Comparison of ENCODE assay signal across 21 cellular contexts in genomic region chr13:84812789-84813188, GRCh38.
A peak's percentile ranks its signal among the peaks of the same experiment; 100 is the strongest.
DNase-seq lines count a peak whose midpoint lies in the region; ATAC-seq, FAIRE-seq and TF ChIP-seq lines count a peak whose summit lies in the region.
"Had no signal": no experiment of that assay in that cellular context is flagged by ENCODE, and none has a peak within 500 bp of the region (broad histone marks: within the 10 kb centered on the region; RNA-seq: fewer than 3 reads in every experiment).

No MANE protein-coding gene starts in this region.

- POLR2A ChIA-PET in A549 (lab: Yijun Ruan, JAX) (no interaction called here), K562 (lab: Yijun Ruan, JAX) (no interaction called here)

- no peaks in the 10 kb centered on the region for H3K27me3 ChIP-seq in K562 (ENCODE audit: control insufficient read depth in 2 of 2, insufficient read depth in 2 of 2, low read length in 2 of 2)
- H3K27me3 ChIP-seq: BE2C; BLaER1 treated with 17β-estradiol and CSF1 and Interleukin-3, amounts not matched to agents 10 nM and 100 nM had no signal

- no peaks in the 10 kb centered on the region for H3K27me3 Mint-ChIP-seq in stimulated activated memory B cell treated with anti-CD40 and anti-IgM and Interleukin-4, amounts not matched to agents 10 μg/mL and 1 μg/mL and 100 μg/mL, for 72 hours
- H3K27me3 Mint-ChIP-seq: CD4-positive, alpha-beta T cell; CD8-positive, alpha-beta memory T cell had no signal

- ATAC-seq in A549, result no peak
- no peak for ATAC-seq in K562
- no peak for ATAC-seq in stimulated activated memory B cell treated with anti-CD40 and anti-IgM and Interleukin-4, amounts not matched to agents 10 μg/mL and 1 μg/mL and 100 μg/mL, for 72 hours
- no peak for ATAC-seq in left ventricle myocardium superior
- ATAC-seq: GM12878, GM23338 had no signal

- TF ChIP-seq RAD21 in A549 (conservative IDR thresholded peaks at IDR 0.05 in 1 of 2, IDR thresholded peaks at IDR 0.05 in 1 of 2) (no peak), K562 (CRISPR knock-in tag; conservative IDR thresholded peaks at IDR 0.05 in 1 of 2, IDR thresholded peaks at IDR 0.05 in 1 of 2) (no peak)

- no peak overlapping the region for H3K27ac ChIP-seq in A549
- no peak overlapping the region for H3K27ac ChIP-seq in K562 (ENCODE audit: extremely low read depth, low read depth, low read length)
- H3K27ac ChIP-seq: BLaER1 treated with 17β-estradiol and CSF1 and Interleukin-3, amounts not matched to agents 10 nM and 100 nM had no signal

- H3K4me1 ChIP-seq in A549, result no peaks in the 10 kb centered on the region
- H3K4me1 ChIP-seq in K562 (replicated peaks in 1 of 2; ENCODE audit: control insufficient read depth in 2 of 2, insufficient read depth in 2 of 2, low read length in 2 of 2), result no peaks in the 10 kb centered on the region
- H3K4me1 ChIP-seq: BLaER1 treated with 17β-estradiol and CSF1 and Interleukin-3, amounts not matched to agents 10 nM and 100 nM had no signal

- intact Hi-C loops in K562 (cut with micrococcal nuclease), result no loop called here
- intact Hi-C loops in left ventricle myocardium superior (cut with micrococcal nuclease), result no loop called here

- in situ Hi-C loops in K562 (cut with MboI), result no loop called here

- TF ChIP-seq EP300 in A549 (IDR thresholded peaks at IDR 0.05) (no peak), K562 (IDR thresholded peaks at IDR 0.05; ENCODE audit: low read length) (no peak)

- H3K36me3 Mint-ChIP-seq in stimulated activated memory B cell treated with anti-CD40 and anti-IgM and Interleukin-4, amounts not matched to agents 10 μg/mL and 1 μg/mL and 100 μg/mL, for 72 hours, result no peaks in the 10 kb centered on the region
- H3K36me3 Mint-ChIP-seq: CD14-positive monocyte; CD8-positive, alpha-beta memory T cell had no signal

- no peak overlapping the region for H2AFZ ChIP-seq in K562 (ENCODE audit: low read depth, low read length)
- H2AFZ ChIP-seq: GM23338 had no signal

- H3K4me2 ChIP-seq in A549 (no peak overlapping the region), K562 (ENCODE audit: insufficient read depth, low read length) (no peak overlapping the region)
- H3K4me2 ChIP-seq: BLaER1 treated with 17β-estradiol and CSF1 and Interleukin-3, amounts not matched to agents 10 nM and 100 nM; GM23338 had no signal

- H3K4me3 ChIP-seq in A549 (no peak overlapping the region), K562 (no peak overlapping the region)
- H3K4me3 ChIP-seq: BLaER1 treated with 17β-estradiol and CSF1 and Interleukin-3, amounts not matched to agents 10 nM and 100 nM; GM12878; GM23338 had no signal

- H3K9ac ChIP-seq in K562 (ENCODE audit: insufficient read depth in 1 of 2, low read depth in 2 of 2, low read length in 2 of 2), result no peak overlapping the region
- H3K9ac ChIP-seq: BLaER1 treated with 17β-estradiol and CSF1 and Interleukin-3, amounts not matched to agents 10 nM and 100 nM had no signal

- CTCF ChIA-PET in A549 (lab: Yijun Ruan, JAX), result no interaction called here
- CTCF ChIA-PET in K562 (lab: Yijun Ruan, JAX; ENCODE audit: low intra/inter-chr PET ratio), result no interaction called here

- no peaks in the 10 kb centered on the region for H3K9me1 ChIP-seq in K562 (ENCODE audit: control insufficient read depth, insufficient read depth, low read length)

- H3K36me3 ChIP-seq in K562 (ENCODE audit: control insufficient read depth, insufficient read depth, low read length), result no peaks in the 10 kb centered on the region
- H3K36me3 ChIP-seq: BE2C; BLaER1 treated with 17β-estradiol and CSF1 and Interleukin-3, amounts not matched to agents 10 nM and 100 nM had no signal

- no peaks in the 10 kb centered on the region for H3K9me3 ChIP-seq in A549
- no peaks in the 10 kb centered on the region for H3K9me3 ChIP-seq in K562 (replicated peaks; ENCODE audit: control insufficient read depth, insufficient read depth, low read depth, low read length)
- H3K9me3 ChIP-seq: BE2C; BLaER1 treated with 17β-estradiol and CSF1 and Interleukin-3, amounts not matched to agents 10 nM and 100 nM had no signal

- no peaks in the 10 kb centered on the region for H3K4me1 Mint-ChIP-seq in stimulated activated memory B cell treated with anti-CD40 and anti-IgM and Interleukin-4, amounts not matched to agents 10 μg/mL and 1 μg/mL and 100 μg/mL, for 72 hours
- H3K4me1 Mint-ChIP-seq: CD14-positive monocyte; CD8-positive, alpha-beta memory T cell had no signal

- WGBS in A549 (ENCODE audit: missing lambda C conversion rate), result 65% methylated on average over 3 of the region's 3 CpGs
- 0% methylated on average over 3 of the region's 3 CpGs for WGBS in K562 (ENCODE audit: insufficient coverage, low coverage, missing lambda C conversion rate)

- FAIRE-seq in A549 (lab: Jason Lieb, UNC) (no peak), H54 (lab: Jason Lieb, UNC) (peak; percentile 15), K562 (lab: Jason Lieb, UNC) (no peak), RCC 7860 (lab: Jason Lieb, UNC) (no peak)
- FAIRE-seq: D721Med, GM12878, GM19239 had no signal

- H4K20me1 ChIP-seq in K562 (replicated peaks; ENCODE audit: control insufficient read depth, insufficient read depth, low read length), result no peaks in the 10 kb centered on the region
- H4K20me1 ChIP-seq: BLaER1 treated with 17β-estradiol and CSF1 and Interleukin-3, amounts not matched to agents 10 nM and 100 nM had no signal

- no TSS peak for BruUV-seq in K562 (replicated peaks; lab: Mats Ljungman, UMichigan)

- H3K4me3 Mint-ChIP-seq in stimulated activated memory B cell treated with anti-CD40 and anti-IgM and Interleukin-4, amounts not matched to agents 10 μg/mL and 1 μg/mL and 100 μg/mL, for 72 hours, result no peak overlapping the region
- H3K4me3 Mint-ChIP-seq: CD14-positive monocyte; CD4-positive, alpha-beta T cell; CD8-positive, alpha-beta memory T cell; GM23338 had no signal

- peaks cover 3% of the 10 kb centered on the region for H3K9me3 Mint-ChIP-seq in stimulated activated memory B cell treated with anti-CD40 and anti-IgM and Interleukin-4, amounts not matched to agents 10 μg/mL and 1 μg/mL and 100 μg/mL, for 72 hours
- H3K9me3 Mint-ChIP-seq: GM23338 had no signal

- no peak overlapping the region for H3K27ac Mint-ChIP-seq in stimulated activated memory B cell treated with anti-CD40 and anti-IgM and Interleukin-4, amounts not matched to agents 10 μg/mL and 1 μg/mL and 100 μg/mL, for 72 hours
- H3K27ac Mint-ChIP-seq: CD14-positive monocyte; CD4-positive, alpha-beta T cell; CD8-positive, alpha-beta memory T cell; GM23338 had no signal

- no peaks in the 10 kb centered on the region for H3K79me2 ChIP-seq in K562 (ENCODE audit: control insufficient read depth, insufficient read depth, low read length)

- TF ChIP-seq CTCF in A549 (IDR thresholded peaks at IDR 0.05) (no peak), K562 (IDR thresholded peaks at IDR 0.05 in 2 of 3, conservative IDR thresholded peaks at IDR 0.05 in 1 of 3; ENCODE audit: insufficient read depth in 2 of 3, low read depth in 1 of 3, low read length in 3 of 3) (no peak)

- no peak for TF ChIP-seq POLR2A in A549 (IDR thresholded peaks at IDR 0.05; ENCODE audit: low read length)
- TF ChIP-seq POLR2A in H54 (IDR thresholded peaks at IDR 0.05; ENCODE audit: low read depth, low read length), result no peak
- TF ChIP-seq POLR2A in K562 (conservative IDR thresholded peaks at IDR 0.05), result no peak

- no peak for DNase-seq in A549 (ENCODE audit: low read depth in 1 of 2, low spot score in 1 of 2)
- DNase-seq in H54 (ENCODE audit: insufficient read length, low spot score), result no peak
- no peak for DNase-seq in K562 (ENCODE audit: extremely low read depth in 1 of 4, low spot score in 3 of 4)
- DNase-seq in RCC 7860 (ENCODE audit: low spot score), result no peak
- DNase-seq in left ventricle myocardium superior, result no peak
- DNase-seq: CD4-positive, alpha-beta T cell; CD8-positive, alpha-beta memory T cell; DMS 273 treated with DMSO at 0.1 percent for 48 hours; DMS79; EL; GDM1; H7; HCEC 1CT had no signal

TF ChIP-seq in A549, 52 proteins besides CTCF, POLR2A, EP300 and RAD21:
- TF ChIP-seq MAZ (IDR thresholded peaks at IDR 0.05; ENCODE audit: borderline replicate concordance, low read depth, low read length) (no peak), MAFK (IDR thresholded peaks at IDR 0.05; ENCODE audit: partially characterized antibody) (peak; percentile 77)
TF ChIP-seq in A549: peak in this region for 1.

TF ChIP-seq in K562, 482 proteins besides CTCF, POLR2A, EP300 and RAD21:
- TF ChIP-seq MAFK (IDR thresholded peaks at IDR 0.05; ENCODE audit: low read length) (peak; percentile 60), MAFF (IDR thresholded peaks at IDR 0.05; ENCODE audit: low read length) (peak; percentile 57), CC2D1A (IDR thresholded peaks at IDR 0.05) (no peak), MAFG (tag; conservative IDR thresholded peaks at IDR 0.05) (0 out of 2 replicates have a peak, but pooled peaks have one; percentile 16), ZNF316 (IDR thresholded peaks at IDR 0.05) (0 out of 2 replicates have a peak, but pooled peaks have one; percentile 13)

Comparison
In these comparisons a context has a peak if more than half of its experiments do, and no peak if none do; other contexts are left out.
1. Of the 35 proteins assayed by ChIP-seq in both K562 and A549: peak only in K562: none; only in A549: none; in both: MAFK; in neither: 34.